Comparison of ENCODE assay signal across 9 cellular contexts in the genomic region with DNA sequence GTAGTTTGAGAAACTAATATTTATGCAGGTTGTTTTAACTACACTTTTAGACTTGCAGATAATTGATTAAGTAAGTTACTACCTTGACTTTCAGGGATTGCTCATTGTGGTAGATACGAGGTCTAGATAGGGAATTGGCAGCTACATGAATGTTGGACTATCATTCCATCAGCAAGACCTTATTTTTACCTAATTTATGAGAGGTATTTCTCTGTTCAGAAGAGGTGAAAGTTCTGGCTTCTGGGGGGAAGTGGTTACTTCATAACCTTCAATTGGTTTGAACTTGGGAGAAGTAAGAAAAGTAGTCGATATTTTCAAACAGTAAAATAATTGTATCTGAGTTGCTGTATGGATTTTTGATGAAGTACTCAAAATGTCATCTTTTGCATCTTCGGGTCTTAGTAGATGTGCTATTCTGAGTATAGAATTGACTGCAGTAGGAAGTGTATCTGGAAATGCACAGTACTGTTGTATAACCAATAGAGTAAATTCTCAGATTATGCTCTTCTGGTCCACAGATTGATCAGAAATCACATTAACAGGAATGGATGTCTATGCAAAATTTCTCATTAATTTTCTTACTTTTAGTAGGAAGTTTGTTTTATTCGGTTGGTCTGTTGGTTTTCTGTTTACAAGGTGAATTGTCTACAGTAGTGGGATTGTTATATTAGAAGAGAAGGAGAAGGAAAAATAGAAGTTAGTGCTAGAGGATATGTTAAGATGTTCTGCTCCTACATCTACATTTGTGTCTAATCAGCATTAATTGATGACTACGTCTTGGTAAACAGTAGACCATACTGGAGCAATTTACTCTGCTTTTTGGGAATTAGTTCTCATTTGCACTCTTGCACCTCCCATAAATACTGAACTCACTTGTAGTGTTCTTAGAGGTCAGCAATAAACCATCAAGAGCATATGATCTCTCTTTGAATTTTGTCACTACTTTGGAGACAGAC. TPM values are rescaled to one million over a fixed set of nuclear protein-coding genes. Genes with fewer than 3 reads are reported as not detected.
A peak's percentile ranks its signal among the peaks of the same experiment; 100 is the strongest.
DNase-seq lines count a peak whose midpoint lies in the region; ATAC-seq, FAIRE-seq and TF ChIP-seq lines count a peak whose summit lies in the region.
"Had no signal": no experiment of that assay in that cellular context is flagged by ENCODE, and none has a peak within 500 bp of the region (broad histone marks: within the 10 kb centered on the region; RNA-seq: fewer than 3 reads in every experiment).

No MANE protein-coding gene starts in this region.

- H3K4me3 ChIP-seq in cardiac muscle cell (peak overlapping the region; percentile 58), keratinocyte (ENCODE audit: control insufficient read depth in 2 of 3, extremely low read depth in 1 of 3, insufficient read depth in 2 of 3, low read depth in 1 of 3, low read length in 3 of 3) (peak overlapping the region in 2 of 3 experiments; percentile 90 to 95), transverse colon (peak overlapping the region in 1 of 4 donors; percentile 78)

- H3K9ac ChIP-seq in keratinocyte (ENCODE audit: control insufficient read depth, extremely low read depth, insufficient read depth, low read length), result peak overlapping the region; percentile 97

- H3K36me3 ChIP-seq in cardiac muscle cell, result no peaks in the 10 kb centered on the region
- no peaks in the 10 kb centered on the region for H3K36me3 ChIP-seq in keratinocyte (ENCODE audit: control insufficient read depth in 2 of 2, extremely low read depth in 1 of 2, insufficient read depth in 2 of 2, low read length in 2 of 2)
- no peaks in the 10 kb centered on the region for H3K36me3 ChIP-seq in transverse colon

- H3K36me3 Mint-ChIP-seq in activated B cell treated with CpG ODN at 0.5 μM for 24 hours (ENCODE audit: low read depth), result peaks cover 45% of the 10 kb centered on the region

- peak overlapping the region; percentile 76 for H3K27ac Mint-ChIP-seq in activated B cell treated with CpG ODN at 0.5 μM for 24 hours

- intact Hi-C loops in Right ventricle myocardium inferior (cut with DNase I) (loop anchor here (5.0 kb wide), 2 partner anchors 72 to 93 kb away; no protein-coding TSS in a partner anchor), activated B cell treated with CpG ODN at 0.5 μM for 24 hours (cut with micrococcal nuclease) (loop anchor here (1.0 to 10.0 kb wide), 4 partner anchors 7 to 709 kb away; a partner anchor contains a TSS), transverse colon (cut with DNase I; ENCODE audit: low total_unique reads) (loop anchor here (10.0 kb wide), 2 partner anchors 59 to 571 kb away; a partner anchor contains a TSS)

- FAIRE-seq in keratinocyte (lab: Jason Lieb, UNC), result no peak

- no peaks in the 10 kb centered on the region for H3K9me1 ChIP-seq in keratinocyte (ENCODE audit: control insufficient read depth, extremely low read depth, insufficient read depth, low read length)

- no peak for TF ChIP-seq POLR2A in transverse colon (IDR thresholded peaks at IDR 0.05)

- no peaks in the 10 kb centered on the region for H4K20me1 ChIP-seq in keratinocyte (ENCODE audit: control insufficient read depth, extremely low read depth, insufficient read depth, low read length)

- in situ Hi-C loops in transverse colon (cut with MboI; ENCODE audit: low pct_ligation_motif_present in 1 of 4, low pct_unique_long_range_greater_than_20kb in 1 of 4, low sequenced_read_pairs in 3 of 4), result loop anchor here in 1 of 4 donors (10.0 kb wide), 1 partner anchor 159 kb away; a partner anchor contains a TSS

- H2AFZ ChIP-seq in keratinocyte (ENCODE audit: control insufficient read depth, low read length), result no peak overlapping the region

- peaks cover 54% of the 10 kb centered on the region for H3K4me1 Mint-ChIP-seq in activated B cell treated with CpG ODN at 0.5 μM for 24 hours

- no peaks in the 10 kb centered on the region for H3K9me3 Mint-ChIP-seq in activated B cell treated with CpG ODN at 0.5 μM for 24 hours

- CTCF ChIA-PET in activated B cell treated with CpG ODN at 0.5 μM for 24 hours (lab: Charles Lee), result interaction anchor here (1.2 kb wide), 1 partner anchor 16 kb away, joined by 3 read pairs; no protein-coding TSS in a partner anchor

- no peak for TF ChIP-seq CTCF in cardiac muscle cell (IDR thresholded peaks at IDR 0.05; ENCODE audit: low read depth, low read length)
- TF ChIP-seq CTCF in activated B cell treated with CpG ODN at 0.5 μM for 24 hours (IDR thresholded peaks at IDR 0.05), result no peak
- TF ChIP-seq CTCF in keratinocyte (optimal IDR thresholded peaks at IDR 0.05 in 1 of 3, IDR thresholded peaks at IDR 0.05 in 1 of 3, conservative IDR thresholded peaks at IDR 0.05 in 1 of 3; ENCODE audit: extremely low read depth in 1 of 3, insufficient read depth in 2 of 3, low read length in 3 of 3), result no peak
- TF ChIP-seq CTCF in transverse colon (IDR thresholded peaks at IDR 0.05), result no peak

- no peaks in the 10 kb centered on the region for H3K9me3 ChIP-seq in cardiac muscle cell (ENCODE audit: low read depth)
- no peaks in the 10 kb centered on the region for H3K9me3 ChIP-seq in keratinocyte (ENCODE audit: control insufficient read depth, low read depth, low read length)
- H3K9me3 ChIP-seq in transverse colon, result no peaks in the 10 kb centered on the region

- peak overlapping the region; percentile 82 for H3K4me2 ChIP-seq in keratinocyte (ENCODE audit: control insufficient read depth, extremely low read depth, insufficient read depth, low read depth, low read length)

- WGBS in transverse colon (ENCODE audit: low coverage in 1 of 2), 2 donors, result 19 to 40% methylated on average over 5 of the region's 5 CpGs

- H3K79me2 ChIP-seq in keratinocyte (ENCODE audit: control insufficient read depth, insufficient read depth, low read length), result peaks cover 69% of the 10 kb centered on the region

- DNase-seq in cardiac muscle cell (ENCODE audit: low read depth in 1 of 2, low spot score in 1 of 2) (no peak), Right ventricle myocardium inferior (ENCODE audit: missing footprints) (no peak), activated B cell treated with CpG ODN at 0.5 μM for 24 hours (no peak), keratinocyte (ENCODE audit: low read depth, low spot score) (no peak), transverse colon (no peak), NCI-H1105 (lab: John Stamatoyannopoulos, UW) (no peak), 8988T (no peak)
- DNase-seq: NCI-H1436 treated with DMSO at 0.1 percent for 48 hours had no signal

- ATAC-seq in Right ventricle myocardium inferior, result no peak
- ATAC-seq in activated B cell treated with CpG ODN at 0.5 μM for 24 hours (ENCODE audit: low read depth), result no peak
- no peak for ATAC-seq in HG03460 (IDR thresholded peaks at IDR 0.05; ENCODE audit: unreplicated experiment)

- peak overlapping the region; percentile 97 for H3K4me3 Mint-ChIP-seq in activated B cell treated with CpG ODN at 0.5 μM for 24 hours

- H3K27ac ChIP-seq in cardiac muscle cell (no peak overlapping the region), keratinocyte (ENCODE audit: control insufficient read depth, insufficient read depth, low read length) (peak overlapping the region; percentile 97), transverse colon (peak overlapping the region; percentile 93 to 99 (median 98))

- POLR2A ChIA-PET in activated B cell treated with CpG ODN at 0.5 μM for 24 hours (lab: Charles Lee), result interaction anchor here (0.6 to 4.0 kb wide), 2 partner anchors 31 to 60 kb away, joined by 3 to 87 read pairs; no protein-coding TSS in a partner anchor

- dilution Hi-C loops in keratinocyte (cut with MboI; ENCODE audit: extremely low pct_ligation_motif_present, low sequenced_read_pairs), result no loop called here

- H3K27me3 ChIP-seq in cardiac muscle cell (no peaks in the 10 kb centered on the region), keratinocyte (ENCODE audit: control insufficient read depth, extremely low read depth, insufficient read depth, low read length) (no peaks in the 10 kb centered on the region), transverse colon (no peaks in the 10 kb centered on the region)

- no peaks in the 10 kb centered on the region for H3K27me3 Mint-ChIP-seq in activated B cell treated with CpG ODN at 0.5 μM for 24 hours

- H3K4me1 ChIP-seq in cardiac muscle cell (ENCODE audit: low read depth) (peaks cover 20% of the 10 kb centered on the region), keratinocyte (ENCODE audit: control insufficient read depth, extremely low read depth, insufficient read depth, low read length) (peaks cover 19% of the 10 kb centered on the region), transverse colon (peaks cover 21 to 70% (median 34%) of the 10 kb centered on the region in 4 donors)

- TF ChIP-seq EP300 in transverse colon (IDR thresholded peaks at IDR 0.05; ENCODE audit: low read depth), result no peak

RNA-seq across cellular contexts. Expression of a gene that starts 3.0 kb away (rescaled TPM):
- total RNA-seq in cardiac muscle cell (17.1 and 26.6 TPM in 2 replicates), Right ventricle myocardium inferior (20.6 TPM), activated B cell treated with CpG ODN at 0.5 μM for 24 hours (274 and 308 TPM in 2 replicates), transverse colon (10 to 100 TPM; 20.9 to 35.8 (median 25.2) TPM)
- polyA plus RNA-seq in cardiac muscle cell (15.5 and 21.8 TPM in 2 replicates), keratinocyte (15.4 to 31.4 TPM (median 21.8 TPM) in 3 replicates)
- 12.2 TPM for polyA plus RNA-seq in keratinocyte (2011; ENCODE audit: low read depth)
- 15.6 and 19.2 TPM in 2 replicates for polyA plus RNA-seq in keratinocyte (2011; cell fraction: cytosol; rRNA removed)
- 33.6 and 36.7 TPM in 2 replicates for polyA plus RNA-seq in keratinocyte (2011; cell fraction: nucleus; rRNA removed)
- 18.0 and 24.9 TPM in 2 replicates for polyA plus RNA-seq in keratinocyte (2012; ENCODE audit: low replicate concordance)
- 27.3 to 39.6 TPM (median 29.4 TPM) in 3 replicates for polyA minus RNA-seq in keratinocyte
- polyA minus RNA-seq in keratinocyte (2011; cell fraction: cytosol; rRNA and poly(A)+ RNA removed), result 16.7 TPM
- polyA minus RNA-seq in keratinocyte (2011; cell fraction: nucleus; rRNA and poly(A)+ RNA removed), result 29.1 and 53.4 TPM in 2 replicates
